Comparison of ENCODE assay signal across 9 cellular contexts in the genomic region with DNA sequence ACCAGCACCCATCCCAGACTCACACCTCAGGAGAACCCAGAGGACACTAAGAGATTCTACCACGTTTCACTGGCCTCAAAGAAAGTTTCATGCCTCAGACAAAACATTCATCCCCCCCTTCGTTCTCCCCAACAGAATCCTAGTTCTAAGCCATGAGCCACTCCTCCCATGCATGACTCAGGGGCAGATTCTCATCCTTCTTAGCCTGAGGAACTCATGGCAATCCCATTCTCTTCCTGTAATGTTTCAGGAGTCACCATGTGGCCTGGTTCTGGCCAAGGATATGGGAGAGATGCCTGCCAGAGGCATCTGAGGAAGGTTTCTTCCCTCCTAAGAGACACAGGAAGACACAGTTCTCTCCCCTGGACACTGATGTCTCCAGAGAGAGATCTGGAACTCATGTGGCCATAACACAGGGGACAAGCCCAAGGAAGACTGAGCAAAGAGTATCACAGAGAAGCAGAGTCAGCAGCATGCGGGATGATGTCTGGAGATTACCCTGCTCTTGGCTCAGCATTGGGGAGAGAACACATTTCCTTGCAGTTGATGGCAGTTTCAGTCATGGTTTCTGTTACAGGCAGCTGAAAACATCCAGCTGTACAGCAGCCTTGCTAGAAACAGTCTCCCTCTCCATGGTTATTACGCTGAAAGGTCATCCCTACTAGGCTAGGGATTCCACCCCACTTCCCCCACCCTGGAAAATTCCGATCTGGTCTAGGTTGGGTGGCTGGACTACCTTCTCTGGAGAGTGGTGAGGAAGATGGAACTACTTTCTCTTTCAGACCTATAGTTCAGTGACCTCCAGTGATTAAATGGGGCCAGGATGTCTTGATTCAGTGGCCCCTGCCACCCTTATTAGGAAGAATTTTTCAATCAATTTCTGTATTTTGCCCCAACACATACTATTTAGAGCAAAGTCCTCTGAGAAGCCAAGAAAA.
DNase-seq lines count a peak whose midpoint lies in the region; ATAC-seq, FAIRE-seq and TF ChIP-seq lines count a peak whose summit lies in the region.
"Had no signal": no experiment of that assay in that cellular context is flagged by ENCODE, and none has a peak within 500 bp of the region (broad histone marks: within the 10 kb centered on the region; RNA-seq: fewer than 3 reads in every experiment).

No MANE protein-coding gene starts in this region.

- peak; percentile 31 for FAIRE-seq in RCC 7860 (lab: Jason Lieb, UNC)

- no peaks in the 10 kb centered on the region for H3K27me3 Mint-ChIP-seq in type B pancreatic cell

- peaks cover 4% of the 10 kb centered on the region for H3K9me3 Mint-ChIP-seq in type B pancreatic cell

- peak; percentile 63 for ATAC-seq in HG02885 (IDR thresholded peaks at IDR 0.05; ENCODE audit: poor library complexity, unreplicated experiment)

- peaks cover 51% of the 10 kb centered on the region for H3K4me1 Mint-ChIP-seq in type B pancreatic cell (ENCODE audit: unreplicated experiment)

- H3K27ac Mint-ChIP-seq in type B pancreatic cell: no peak overlapping the region

- H3K4me3 Mint-ChIP-seq in type B pancreatic cell: peak overlapping the region; percentile 12

- H3K36me3 Mint-ChIP-seq in type B pancreatic cell: peaks cover 24% of the 10 kb centered on the region

- TF ChIP-seq CTCF in type B pancreatic cell (conservative IDR thresholded peaks at IDR 0.05): no peak

- DNase-seq in DMS53 (lab: John Stamatoyannopoulos, UW): peak; percentile 30
- DNase-seq in DMS53 treated with DMSO at 0.1 percent for 48 hours (lab: John Stamatoyannopoulos, UW; ENCODE audit: unreplicated experiment): no peak
- peak; percentile 74 for DNase-seq in RCC 7860 (ENCODE audit: low spot score)
- DNase-seq in type B pancreatic cell (ENCODE audit: extremely low spot score, unreplicated experiment): no peak
- DNase-seq in Kasumi-1 (lab: John Stamatoyannopoulos, UW): no peak
- DNase-seq in NOMO-1 (lab: John Stamatoyannopoulos, UW; ENCODE audit: unreplicated experiment in 2 of 2): no peak
- DNase-seq in medulla oblongata (ENCODE audit: extremely low spot score): no peak
- DNase-seq: activated gamma-delta T cell treated with Interleukin-2 at 50 U/mL for 16 hours had no signal

Comparison
In these comparisons a context has a peak if more than half of its experiments do, and no peak if none do; other contexts are left out.
1. DNase-seq: peak in DMS53 (single experiment) and RCC 7860 (single experiment); none in DMS53 treated with DMSO at 0.1 percent for 48 hours (single experiment), type B pancreatic cell (single experiment), Kasumi-1 (0 of 2), NOMO-1 (0 of 2) and medulla oblongata (single experiment).